In the genomic region with DNA sequence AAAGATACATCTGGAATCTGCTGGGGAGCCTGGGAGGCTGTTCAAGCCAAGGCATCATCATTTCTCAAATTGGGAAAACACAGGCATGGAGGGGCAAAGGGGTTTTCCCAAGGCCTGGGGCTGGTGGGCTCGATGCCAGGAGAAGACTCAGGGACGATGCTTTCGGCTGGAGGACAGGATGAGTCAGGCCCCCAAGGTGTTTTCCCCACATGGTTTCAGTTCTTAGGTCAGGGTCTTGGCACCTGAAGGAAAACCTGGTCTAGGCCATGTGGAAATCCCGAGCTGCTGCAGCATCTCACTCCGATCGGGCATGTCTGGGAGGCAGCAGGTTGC, we compare ENCODE assay signal across 9 cellular contexts.
DNase-seq lines count a peak whose midpoint lies in the region; ATAC-seq and TF ChIP-seq lines count a peak whose summit lies in the region.
"Had no signal": no experiment of that assay in that cellular context is flagged by ENCODE, and none has a peak within 500 bp of the region (broad histone marks: within the 10 kb centered on the region; RNA-seq: fewer than 3 reads in every experiment).

No MANE protein-coding gene starts in this region.

- peaks cover 47% of the 10 kb centered on the region for H3K4me1 Mint-ChIP-seq in chondrocyte (ENCODE audit: low read depth)

- no peak overlapping the region for H3K27ac Mint-ChIP-seq in chondrocyte (ENCODE audit: unreplicated experiment)

- H3F3A ChIP-seq in SK-N-SH (replicated peaks; ENCODE audit: insufficient read depth): no peaks in the 10 kb centered on the region

- H3K9me3 ChIP-seq in SK-N-SH: no peaks in the 10 kb centered on the region

- 41% methylated on average over 6 of the region's 6 CpGs for WGBS in SK-N-SH (ENCODE audit: low lambda C conversion rate)

- no peak overlapping the region for H2AFZ ChIP-seq in SK-N-SH (ENCODE audit: low read depth)

- POLR2A ChIA-PET in SK-N-SH (lab: Yijun Ruan, JAX): no interaction called here

- H3K4me2 ChIP-seq in SK-N-SH: no peak overlapping the region
- H3K4me2 ChIP-seq: KMS-11 had no signal

- no peaks in the 10 kb centered on the region for H3K27me3 Mint-ChIP-seq in chondrocyte (ENCODE audit: low read depth)

- H3K4me3 Mint-ChIP-seq in chondrocyte (ENCODE audit: unreplicated experiment): no peak overlapping the region

- H3K9ac ChIP-seq in SK-N-SH: no peak overlapping the region
- H3K9ac ChIP-seq: KMS-11 had no signal

- no peaks in the 10 kb centered on the region for H3K9me3 Mint-ChIP-seq in chondrocyte (ENCODE audit: low read depth)

- no peak for DNase-seq in SK-N-SH
- DNase-seq in omental fat pad (ENCODE audit: low spot score): peak; percentile 47
- DNase-seq in AG08396 (ENCODE audit: low spot score): no peak
- DNase-seq in DMS 273 (lab: John Stamatoyannopoulos, UW; ENCODE audit: unreplicated experiment): no peak
- no peak for DNase-seq in chondrocyte (ENCODE audit: low spot score)
- DNase-seq: SW 1271 had no signal

- TF ChIP-seq EP300 in SK-N-SH (IDR thresholded peaks at IDR 0.05; ENCODE audit: borderline replicate concordance in 1 of 2, low read depth in 1 of 2, low read length in 1 of 2): peak in 1 of 2 experiments; percentile 17; a peak in 1 of 4 replicates

- H3K27ac ChIP-seq in SK-N-SH (ENCODE audit: low read depth in 2 of 2, low read length in 1 of 2): no peak overlapping the region
- H3K27ac ChIP-seq: KMS-11 had no signal

- TF ChIP-seq CTCF in SK-N-SH (IDR thresholded peaks at IDR 0.05): no peak
- no peak for TF ChIP-seq CTCF in omental fat pad (IDR thresholded peaks at IDR 0.05)
- TF ChIP-seq CTCF in chondrocyte (IDR thresholded peaks at IDR 0.05): no peak

- H3K4me1 ChIP-seq in SK-N-SH (ENCODE audit: control insufficient read depth in 1 of 2, insufficient read depth in 2 of 2, low read depth in 1 of 2, low read length in 1 of 2): peaks cover 0 to 14% of the 10 kb centered on the region in 2 experiments; a peak in 1 of 4 replicates

- no peaks in the 10 kb centered on the region for H3K79me2 ChIP-seq in SK-N-SH (ENCODE audit: insufficient read depth)

- H3K36me3 ChIP-seq in SK-N-SH (replicated peaks in 1 of 2; ENCODE audit: control insufficient read depth in 1 of 2, insufficient read depth in 2 of 2, low read length in 1 of 2): no peaks in the 10 kb centered on the region

- H3K9me2 ChIP-seq in SK-N-SH: no peaks in the 10 kb centered on the region

- no peaks in the 10 kb centered on the region for H3K27me3 ChIP-seq in SK-N-SH (ENCODE audit: insufficient read depth)

- no peak for TF ChIP-seq RAD21 in SK-N-SH (IDR thresholded peaks at IDR 0.05; ENCODE audit: low read length)

- no peaks in the 10 kb centered on the region for H3K36me3 Mint-ChIP-seq in chondrocyte (ENCODE audit: low read depth)

- H4K20me1 ChIP-seq in SK-N-SH (ENCODE audit: insufficient read depth): no peaks in the 10 kb centered on the region

- ATAC-seq in GM18511 (IDR thresholded peaks at IDR 0.05; ENCODE audit: unreplicated experiment) (peak; percentile 54), GM21825 (IDR thresholded peaks at IDR 0.05; ENCODE audit: unreplicated experiment) (peak; percentile 44), omental fat pad (ENCODE audit: low FRiP score) (peak; percentile 59)

- CTCF ChIA-PET in SK-N-SH (lab: Yijun Ruan, JAX): no interaction called here

- H3K4me3 ChIP-seq in SK-N-SH (ENCODE audit: low read depth in 2 of 2, low read length in 1 of 2): no peak overlapping the region

TF ChIP-seq in SK-N-SH, 30 proteins besides CTCF, POLR2A, EP300 and RAD21:
- TF ChIP-seq, protein P1, sequence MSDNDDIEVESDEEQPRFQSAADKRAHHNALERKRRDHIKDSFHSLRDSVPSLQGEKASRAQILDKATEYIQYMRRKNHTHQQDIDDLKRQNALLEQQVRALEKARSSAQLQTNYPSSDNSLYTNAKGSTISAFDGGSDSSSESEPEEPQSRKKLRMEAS (IDR thresholded peaks at IDR 0.05; ENCODE audit: low read depth): no peak
- TF ChIP-seq TCF12 (IDR thresholded peaks at IDR 0.05): peak; percentile 70
- no peak for TF ChIP-seq NRF1 (IDR thresholded peaks at IDR 0.05; ENCODE audit: low read depth, low read length)
- peak; percentile 60; the same call in 1 of the 2 replicates for TF ChIP-seq NFIC (IDR thresholded peaks at IDR 0.05; ENCODE audit: borderline replicate concordance)
- TF ChIP-seq FOSL2 (IDR thresholded peaks at IDR 0.05; ENCODE audit: borderline replicate concordance, low read depth): 0 out of 2 replicates have a peak, but pooled peaks have one; percentile 21
TF ChIP-seq in SK-N-SH: peak in this region for 3.
